In genomic region chr11:37474889-37475288, GRCh38 we compare ENCODE assay signal across 19 cellular contexts.
DNase-seq lines count a peak whose midpoint lies in the region; ATAC-seq, FAIRE-seq and TF ChIP-seq lines count a peak whose summit lies in the region.
"Had no signal": no experiment of that assay in that cellular context is flagged by ENCODE, and none has a peak within 500 bp of the region (broad histone marks: within the 10 kb centered on the region; RNA-seq: fewer than 3 reads in every experiment).

No MANE protein-coding gene starts in this region.

- H3K27me3 Mint-ChIP-seq in activated CD8-positive, alpha-beta T cell treated with anti-CD3 and anti-CD28 coated beads, Interleukin-2, amount 10 ng/mL, durations not matched to agents 7 days and 5 days (ENCODE audit: low read depth) = no peaks in the 10 kb centered on the region
- H3K27me3 Mint-ChIP-seq: CD4-positive, alpha-beta memory T cell had no signal

- TF ChIP-seq CTCF in mammary epithelial cell (conservative IDR thresholded peaks at IDR 0.05 in 1 of 2, IDR thresholded peaks at IDR 0.05 in 1 of 2; ENCODE audit: extremely low read depth in 1 of 2, insufficient read depth in 1 of 2, low read depth in 1 of 2, low read length in 2 of 2) (no peak), breast epithelium (IDR thresholded peaks at IDR 0.05) (no peak), adrenal gland (IDR thresholded peaks at IDR 0.05) (no peak), foreskin fibroblast (IDR thresholded peaks at IDR 0.05; ENCODE audit: low read depth, low read length) (no peak), smooth muscle cell (IDR thresholded peaks at IDR 0.05; ENCODE audit: borderline replicate concordance, insufficient read depth, poor library complexity, severe bottlenecking) (no peak), D721Med (IDR thresholded peaks at IDR 0.05; ENCODE audit: insufficient read depth, missing control alignments) (no peak)

- peaks cover 11% of the 10 kb centered on the region for H3K9me3 Mint-ChIP-seq in activated CD8-positive, alpha-beta T cell treated with anti-CD3 and anti-CD28 coated beads, Interleukin-2, amount 10 ng/mL, durations not matched to agents 7 days and 5 days (ENCODE audit: insufficient read depth)

- ATAC-seq in activated CD8-positive, alpha-beta T cell treated with anti-CD3 and anti-CD28 coated beads, Interleukin-2, amount 10 ng/mL, durations not matched to agents 7 days and 5 days = no peak

- CTCF ChIA-PET in mammary epithelial cell (lab: Charles Lee; ENCODE audit: low non-redundant PET) = no interaction called here
- CTCF ChIA-PET in activated CD8-positive, alpha-beta T cell treated with anti-CD3 and anti-CD28 coated beads, Interleukin-2, amount 10 ng/mL, durations not matched to agents 7 days and 5 days (lab: Charles Lee) = no interaction called here

- FAIRE-seq in D721Med (lab: Jason Lieb, UNC) = no peak
- FAIRE-seq: GM12892, GM18507 had no signal

- dilution Hi-C loops in mammary epithelial cell (cut with HindIII; ENCODE audit: low sequenced_read_pairs) = no loop called here

- no peaks in the 10 kb centered on the region for H3K36me3 ChIP-seq in mammary epithelial cell (ENCODE audit: insufficient read depth, low read length)
- no peaks in the 10 kb centered on the region for H3K36me3 ChIP-seq in breast epithelium
- no peaks in the 10 kb centered on the region for H3K36me3 ChIP-seq in adrenal gland (replicated peaks in 1 of 2)
- no peaks in the 10 kb centered on the region for H3K36me3 ChIP-seq in smooth muscle cell (ENCODE audit: low read depth)
- H3K36me3 ChIP-seq: BLaER1 had no signal

- H3K36me3 Mint-ChIP-seq in activated CD8-positive, alpha-beta T cell treated with anti-CD3 and anti-CD28 coated beads, Interleukin-2, amount 10 ng/mL, durations not matched to agents 7 days and 5 days (ENCODE audit: low read depth) = no peaks in the 10 kb centered on the region
- H3K36me3 Mint-ChIP-seq: CD4-positive, alpha-beta memory T cell had no signal

- H3K4me2 ChIP-seq in mammary epithelial cell (ENCODE audit: insufficient read depth, low read depth, low read length) (peak overlapping the region; percentile 42), smooth muscle cell (peak overlapping the region; percentile 11)
- H3K4me2 ChIP-seq: BLaER1, KMS-11 had no signal

- H3K9me3 ChIP-seq in mammary epithelial cell (replicated peaks; ENCODE audit: insufficient read depth, low read length) = no peaks in the 10 kb centered on the region
- H3K9me3 ChIP-seq in breast epithelium = no peaks in the 10 kb centered on the region
- no peaks in the 10 kb centered on the region for H3K9me3 ChIP-seq in adrenal gland (replicated peaks in 1 of 3)
- H3K9me3 ChIP-seq in smooth muscle cell (replicated peaks; ENCODE audit: low read depth) = no peaks in the 10 kb centered on the region
- H3K9me3 ChIP-seq: BLaER1 had no signal

- POLR2A ChIA-PET in activated CD8-positive, alpha-beta T cell treated with anti-CD3 and anti-CD28 coated beads, Interleukin-2, amount 10 ng/mL, durations not matched to agents 7 days and 5 days (lab: Charles Lee) = no interaction called here

- H2AFZ ChIP-seq in mammary epithelial cell (ENCODE audit: low read depth, low read length) (peak overlapping the region; percentile 69), smooth muscle cell (ENCODE audit: low read depth) (peak overlapping the region; percentile 54)

- in situ Hi-C loops in mammary epithelial cell (cut with MboI; ENCODE audit: low sequenced_read_pairs in 2 of 2) = no loop called here

- no peak overlapping the region for H3K27ac Mint-ChIP-seq in activated CD8-positive, alpha-beta T cell treated with anti-CD3 and anti-CD28 coated beads, Interleukin-2, amount 10 ng/mL, durations not matched to agents 7 days and 5 days
- H3K27ac Mint-ChIP-seq: CD4-positive, alpha-beta memory T cell had no signal

- H3K27me3 ChIP-seq in mammary epithelial cell (ENCODE audit: insufficient read depth, low read length) = no peaks in the 10 kb centered on the region
- no peaks in the 10 kb centered on the region for H3K27me3 ChIP-seq in breast epithelium
- H3K27me3 ChIP-seq in adrenal gland = no peaks in the 10 kb centered on the region
- no peaks in the 10 kb centered on the region for H3K27me3 ChIP-seq in smooth muscle cell (ENCODE audit: low read depth)
- H3K27me3 ChIP-seq: BLaER1 had no signal

- WGBS in mammary epithelial cell (ENCODE audit: low coverage, missing lambda C conversion rate) = 3% methylated on average over 2 of the region's 2 CpGs
- WGBS in adrenal gland, 4 donors = 28 to 41% (median 31%) methylated on average over 2 of the region's 2 CpGs
- 79% methylated on average over 2 of the region's 2 CpGs for WGBS in smooth muscle cell (ENCODE audit: low lambda C conversion rate)

- TF ChIP-seq POLR2A in breast epithelium (IDR thresholded peaks at IDR 0.05) = no peak
- TF ChIP-seq POLR2A in adrenal gland (IDR thresholded peaks at IDR 0.05) = no peak

- DNase-seq in mammary epithelial cell = no peak
- no peak for DNase-seq in breast epithelium (ENCODE audit: low spot score in 2 of 2)
- DNase-seq in adrenal gland = no peak
- DNase-seq in foreskin fibroblast = peak; percentile 1 to 21
- no peak for DNase-seq in smooth muscle cell (lab: John Stamatoyannopoulos, UW; ENCODE audit: unreplicated experiment)
- DNase-seq in activated naive CD4-positive, alpha-beta T cell (lab: John Stamatoyannopoulos, UW) = no peak
- no peak for DNase-seq in activated CD8-positive, alpha-beta T cell treated with anti-CD3 and anti-CD28 coated beads, Interleukin-2, amount 10 ng/mL, durations not matched to agents 7 days and 5 days
- no peak for DNase-seq in D721Med (ENCODE audit: insufficient read length, low spot score)
- DNase-seq: CD4-positive, alpha-beta memory T cell; GOT3; NCI-H1436 treated with DMSO at 0.1 percent for 48 hours; NCI-H2029; NCI-H446; NCI-H526 treated with DMSO at 0.1 percent for 48 hours; Right ventricle myocardium superior had no signal

- H3K9ac ChIP-seq in mammary epithelial cell (ENCODE audit: insufficient read depth, low read length) (no peak overlapping the region), smooth muscle cell (ENCODE audit: low read depth) (no peak overlapping the region)
- H3K9ac ChIP-seq: BLaER1, KMS-11 had no signal

- H3K4me1 ChIP-seq in mammary epithelial cell (ENCODE audit: insufficient read depth, low read length) (no peaks in the 10 kb centered on the region), breast epithelium (no peaks in the 10 kb centered on the region), adrenal gland (replicated peaks in 1 of 2) (no peaks in the 10 kb centered on the region), smooth muscle cell (ENCODE audit: low read depth) (no peaks in the 10 kb centered on the region)
- H3K4me1 ChIP-seq: BLaER1 had no signal

- no peaks in the 10 kb centered on the region for H3F3A ChIP-seq in smooth muscle cell (ENCODE audit: low read depth)

- intact Hi-C loops in mammary epithelial cell (cut with micrococcal nuclease) = loop anchor here (2.0 kb wide), 1 partner anchor 30 kb away; no protein-coding TSS in a partner anchor
- intact Hi-C loops in breast epithelium (cut with DNase I; ENCODE audit: low total_unique reads) = no loop called here
- intact Hi-C loops in adrenal gland (cut with DNase I) = no loop called here

- H3K4me1 Mint-ChIP-seq in activated CD8-positive, alpha-beta T cell treated with anti-CD3 and anti-CD28 coated beads, Interleukin-2, amount 10 ng/mL, durations not matched to agents 7 days and 5 days (ENCODE audit: low read depth) = no peaks in the 10 kb centered on the region
- H3K4me1 Mint-ChIP-seq: CD4-positive, alpha-beta memory T cell had no signal

- H3K27ac ChIP-seq in mammary epithelial cell (ENCODE audit: insufficient read depth, low read depth, low read length) (no peak overlapping the region), breast epithelium (no peak overlapping the region), adrenal gland (peak overlapping the region in 3 of 5 donors; percentile 10 to 52 (median 19)), smooth muscle cell (ENCODE audit: low read depth) (no peak overlapping the region)
- H3K27ac ChIP-seq: BLaER1, KMS-11 had no signal

- no peak overlapping the region for H3K4me3 Mint-ChIP-seq in activated CD8-positive, alpha-beta T cell treated with anti-CD3 and anti-CD28 coated beads, Interleukin-2, amount 10 ng/mL, durations not matched to agents 7 days and 5 days
- H3K4me3 Mint-ChIP-seq: CD4-positive, alpha-beta memory T cell had no signal

- H3K79me2 ChIP-seq in mammary epithelial cell (ENCODE audit: insufficient read depth, low read length) (no peaks in the 10 kb centered on the region), smooth muscle cell (ENCODE audit: low read depth) (no peaks in the 10 kb centered on the region)

- H3K4me3 ChIP-seq in mammary epithelial cell (replicated peaks in 1 of 3; ENCODE audit: insufficient read depth in 1 of 3, low read depth in 2 of 3, low read length in 3 of 3) (peak overlapping the region in 1 of 3 experiments; percentile 17), breast epithelium (no peak overlapping the region), adrenal gland (peak overlapping the region in 1 of 4 donors; percentile 28), foreskin fibroblast (ENCODE audit: low read depth in 1 of 2, low read length in 2 of 2) (no peak overlapping the region), smooth muscle cell (no peak overlapping the region)
- H3K4me3 ChIP-seq: BLaER1 had no signal

- no TSS peak for BruUV-seq in mammary epithelial cell (replicated peaks; lab: Mats Ljungman, UMichigan)

- H4K20me1 ChIP-seq in mammary epithelial cell (ENCODE audit: insufficient read depth, low read length) (no peaks in the 10 kb centered on the region), smooth muscle cell (ENCODE audit: low read depth) (no peaks in the 10 kb centered on the region)
- H4K20me1 ChIP-seq: BLaER1 had no signal

Comparison
In these comparisons a context has a peak if more than half of its experiments do, and no peak if none do; other contexts are left out.
1. DNase-seq: peak in foreskin fibroblast (2 of 2); none in mammary epithelial cell (single experiment), breast epithelium (0 of 2), adrenal gland (0 of 7), smooth muscle cell (single experiment), activated naive CD4-positive, alpha-beta T cell (0 of 4), activated CD8-positive, alpha-beta T cell treated with anti-CD3 and anti-CD28 coated beads, Interleukin-2, amount 10 ng/mL, durations not matched to agents 7 days and 5 days (single experiment) and D721Med (single experiment).
2. H3K27ac ChIP-seq: peak in adrenal gland (3 of 5); none in mammary epithelial cell (single experiment), breast epithelium (0 of 2) and smooth muscle cell (single experiment).